Comparison of ENCODE assay signal across 8 cellular contexts in the genomic region with DNA sequence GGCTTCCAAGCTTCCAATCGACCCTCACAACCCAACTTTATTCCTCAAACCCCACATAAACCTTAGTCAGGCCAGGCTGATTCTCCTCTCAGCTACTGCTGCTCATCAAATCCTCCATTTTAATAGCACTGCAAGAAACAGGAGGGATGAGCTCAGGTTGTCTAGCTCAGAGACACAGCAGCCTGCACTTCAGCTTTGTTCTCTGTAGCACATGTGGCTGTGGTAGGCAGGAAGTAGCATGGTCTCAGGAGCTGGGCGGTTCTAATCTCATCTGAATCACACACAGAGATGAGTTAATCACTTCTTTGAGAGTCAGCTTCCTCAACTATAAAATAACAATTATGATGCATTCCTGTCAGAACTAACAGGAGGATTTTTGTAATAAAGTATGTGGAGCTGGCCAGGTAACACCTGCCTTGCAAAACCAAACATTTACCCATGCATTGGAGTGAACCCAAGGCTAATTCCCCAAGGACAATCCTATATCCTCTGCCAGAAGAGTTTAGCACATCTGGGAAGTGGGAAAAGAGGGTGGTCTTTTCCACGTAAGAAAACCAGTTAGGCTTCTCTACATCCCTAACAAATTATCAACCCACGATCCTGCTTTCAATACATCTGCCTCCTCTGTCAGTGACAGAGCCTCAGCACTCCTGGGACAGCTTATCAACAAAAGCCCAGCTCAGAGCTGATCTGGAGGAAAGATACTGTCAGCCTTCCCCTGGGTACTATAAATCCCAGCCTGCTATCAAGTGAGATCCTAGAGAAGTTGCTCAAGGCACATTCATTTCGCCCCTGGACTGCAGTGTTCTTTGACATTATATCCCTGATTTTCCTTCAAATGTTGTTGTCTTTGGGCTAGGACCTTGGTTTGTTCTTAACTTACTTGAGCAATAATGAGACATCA. TPM values are rescaled to one million over a fixed set of nuclear protein-coding genes. Genes with fewer than 3 reads are reported as not detected.
DNase-seq lines count a peak whose midpoint lies in the region; ATAC-seq and TF ChIP-seq lines count a peak whose summit lies in the region.

No MANE protein-coding gene starts in this region.

- no peak overlapping the region for H3K4me3 Mint-ChIP-seq in endothelial cell (ENCODE audit: unreplicated experiment)

- 57 to 73% (median 71%) methylated on average over 5 of the region's 5 CpGs for WGBS in psoas muscle, 3 donors

- TF ChIP-seq CTCF in AG04450 (IDR thresholded peaks at IDR 0.05; ENCODE audit: low read depth, low read length) (no peak), endothelial cell (IDR thresholded peaks at IDR 0.05; ENCODE audit: unreplicated experiment) (no peak), psoas muscle (IDR thresholded peaks at IDR 0.05) (no peak)

- H3K36me3 Mint-ChIP-seq in endothelial cell (ENCODE audit: low read depth, unreplicated experiment), result no peaks in the 10 kb centered on the region

- H3K27me3 Mint-ChIP-seq in endothelial cell (ENCODE audit: unreplicated experiment), result no peaks in the 10 kb centered on the region

- H3K4me3 ChIP-seq in AG04450 (ENCODE audit: low read depth, low read length), result no peak overlapping the region
- H3K4me3 ChIP-seq in psoas muscle, result no peak overlapping the region

- CTCF ChIA-PET in AG04450 (lab: Charles Lee), result interaction anchor here (0.7 to 0.9 kb wide), 2 partner anchors 10 to 22 kb away, joined by 3 read pairs; no protein-coding TSS in a partner anchor

- H3K36me3 ChIP-seq in psoas muscle (ENCODE audit: insufficient read depth in 1 of 2, low read depth in 1 of 2), result no peaks in the 10 kb centered on the region

- H3K27me3 ChIP-seq in AG04450 (ENCODE audit: control insufficient read depth, insufficient read depth, low read length), result no peaks in the 10 kb centered on the region
- no peaks in the 10 kb centered on the region for H3K27me3 ChIP-seq in psoas muscle (ENCODE audit: insufficient read depth in 3 of 3, low read length in 2 of 3)

- peak; percentile 72 for ATAC-seq in GM19452 (IDR thresholded peaks at IDR 0.05; ENCODE audit: unreplicated experiment)
- no peak for ATAC-seq in psoas muscle

- peaks cover 9% of the 10 kb centered on the region for H3K4me1 Mint-ChIP-seq in endothelial cell (ENCODE audit: unreplicated experiment)

- intact Hi-C loops in psoas muscle (cut with DNase I), result no loop called here

- H3K9me3 Mint-ChIP-seq in endothelial cell (ENCODE audit: unreplicated experiment), result no peaks in the 10 kb centered on the region

- peak overlapping the region; percentile 49 for H3K27ac ChIP-seq in AG04450 (ENCODE audit: low read depth, low read length)
- no peak overlapping the region for H3K27ac ChIP-seq in psoas muscle

- DNase-seq in AG04450 (ENCODE audit: low read depth, low spot score), result no peak
- peak; percentile 79 for DNase-seq in M059J (ENCODE audit: low read depth)
- DNase-seq in activated CD4-positive, alpha-beta T cell treated with anti-CD3 and anti-CD28 coated beads for 48 hours, result peak; percentile 73
- no peak for DNase-seq in endothelial cell (ENCODE audit: low spot score)
- peak; percentile 68 for DNase-seq in stimulated activated CD4-positive, alpha-beta T cell treated with anti-CD3 and anti-CD28 coated beads, Interleukin-15, amount 100 ng/mL, for 24 hours
- no peak for DNase-seq in T1000 (lab: John Stamatoyannopoulos, UW)
- no peak for DNase-seq in psoas muscle

- H3K9me3 ChIP-seq in AG04450 (ENCODE audit: control insufficient read depth, insufficient read depth, low read length) (no peaks in the 10 kb centered on the region), psoas muscle (no peaks in the 10 kb centered on the region)

- peak overlapping the region; percentile 33 for H3K27ac Mint-ChIP-seq in endothelial cell (ENCODE audit: unreplicated experiment)

- no peaks in the 10 kb centered on the region for H3K4me1 ChIP-seq in psoas muscle

- POLR2A ChIA-PET in AG04450 (lab: Yijun Ruan, JAX), result no interaction called here

RNA-seq across cellular contexts. Expression of gene ELOVL6, which starts 32.8 kb away (rescaled TPM):
- polyA plus RNA-seq in AG04450 (2011; rRNA removed) (21.4 and 30.7 TPM in 2 replicates), psoas muscle (1 to 10 TPM in 1 of 3 donors, under 1 TPM in 2; 0.35 to 2.5 (median 0.84) TPM)
- 15.1 and 20.9 TPM in 2 replicates for polyA minus RNA-seq in AG04450 (2011; rRNA and poly(A)+ RNA removed)
- total RNA-seq in M059J (2014; rRNA removed; shearing (Covaris generic)), result 9.9 and 15.6 TPM in 2 replicates
- total RNA-seq in endothelial cell (ENCODE audit: unreplicated experiment) (31.0 TPM), psoas muscle (1 to 10 TPM in 2 of 4 donors, under 1 TPM in 2; 0.65 to 4.5 (median 1.0) TPM)

Comparison
In these comparisons a context has a peak if more than half of its experiments do, and no peak if none do; other contexts are left out.
1. DNase-seq: peak in M059J (single experiment), activated CD4-positive, alpha-beta T cell treated with anti-CD3 and anti-CD28 coated beads for 48 hours (single experiment) and stimulated activated CD4-positive, alpha-beta T cell treated with anti-CD3 and anti-CD28 coated beads, Interleukin-15, amount 100 ng/mL, for 24 hours (single experiment); none in AG04450 (single experiment), endothelial cell (single experiment), T1000 (single experiment) and psoas muscle (0 of 2).